In the genomic region with DNA sequence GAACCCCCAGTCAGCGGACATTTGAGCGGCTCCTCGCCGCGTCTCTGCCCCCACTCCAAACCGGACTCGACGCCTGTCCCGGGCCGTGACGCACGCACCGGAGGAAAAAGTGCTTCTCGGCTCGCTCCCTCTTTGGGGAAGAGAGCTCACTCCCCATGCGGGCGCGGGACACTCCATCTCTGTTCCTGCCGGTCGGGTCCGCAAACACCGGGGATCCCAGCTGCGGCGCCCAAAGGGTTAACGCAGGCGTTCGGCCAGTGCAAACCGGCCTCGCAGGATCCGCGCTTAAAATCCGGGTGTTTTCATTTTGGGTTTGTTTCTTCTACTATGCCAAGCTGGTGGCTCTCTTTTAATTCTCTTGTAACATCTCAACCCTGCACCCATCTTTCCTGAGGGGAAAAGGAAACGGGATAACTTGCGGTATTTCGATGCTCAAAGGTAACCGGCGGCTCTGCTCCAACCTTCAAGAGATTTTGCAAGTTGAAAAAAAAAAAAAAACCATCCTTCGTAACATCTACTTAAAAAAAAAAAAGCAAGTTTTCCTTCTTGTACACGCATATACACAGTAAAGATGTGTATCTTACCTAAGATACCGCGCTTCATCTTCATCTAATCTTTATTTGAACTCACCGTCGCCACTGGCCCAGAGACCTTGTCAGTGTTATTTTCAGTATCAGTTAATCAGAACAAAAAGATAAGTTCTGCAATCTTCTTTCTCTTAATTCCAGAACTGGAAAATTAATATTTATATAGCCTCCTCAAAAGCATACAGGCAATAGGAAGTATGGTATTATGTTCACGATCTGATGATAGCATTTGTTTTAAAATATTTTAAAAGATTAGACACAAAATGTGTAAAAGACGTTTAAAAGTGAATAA, we compare ENCODE assay signal across 7 cellular contexts. TPM values are rescaled to one million over a fixed set of nuclear protein-coding genes. Genes with fewer than 3 reads are reported as not detected.
DNase-seq lines count a peak whose midpoint lies in the region; ATAC-seq and TF ChIP-seq lines count a peak whose summit lies in the region.

No MANE protein-coding gene starts in this region.

- H4K8ac ChIP-seq in mesendoderm (ENCODE audit: low read depth, low read length) = no peak overlapping the region

- H3K36me3 ChIP-seq in ectodermal cell (ENCODE audit: control insufficient read depth, insufficient read depth, low read length) = no peaks in the 10 kb centered on the region
- no peaks in the 10 kb centered on the region for H3K36me3 ChIP-seq in mesendoderm (ENCODE audit: control insufficient read depth, insufficient read depth, low read length)

- no peak overlapping the region for H2BK120ac ChIP-seq in mesendoderm (ENCODE audit: low read depth, low read length)

- TF ChIP-seq CTCF in GM12865 (IDR thresholded peaks at IDR 0.05; ENCODE audit: insufficient read depth, low read depth, low read length, missing control alignments) = no peak

- H3K27ac ChIP-seq in ectodermal cell (ENCODE audit: insufficient read depth, low read depth, low read length, poor library complexity, severe bottlenecking) = peak overlapping the region; percentile 96
- peak overlapping the region; percentile 33 for H3K27ac ChIP-seq in mesendoderm (ENCODE audit: low read depth, low read length)

- peak overlapping the region; percentile 6 for H3K23ac ChIP-seq in mesendoderm (ENCODE audit: low read length)

- peak overlapping the region; percentile 68 for H3K4me3 ChIP-seq in GM12865 (ENCODE audit: low read depth, low read length)
- H3K4me3 ChIP-seq in ectodermal cell (ENCODE audit: insufficient read depth, low read depth, low read length) = peak overlapping the region; percentile 93
- H3K4me3 ChIP-seq in mesendoderm (ENCODE audit: low read length) = peak overlapping the region; percentile 59

- H3K56ac ChIP-seq in mesendoderm (ENCODE audit: low read length) = peak overlapping the region; percentile 87

- H3K27me3 ChIP-seq in ectodermal cell (ENCODE audit: control insufficient read depth, insufficient read depth, low read length, poor library complexity, severe bottlenecking) (peaks cover 14% of the 10 kb centered on the region), mesendoderm (ENCODE audit: insufficient read depth, low read length, poor library complexity) (peaks cover 4% of the 10 kb centered on the region)

- peak overlapping the region; percentile 65 for H3K4me2 ChIP-seq in mesendoderm (ENCODE audit: low read length)

- peaks cover 2% of the 10 kb centered on the region for H3K79me2 ChIP-seq in mesendoderm (ENCODE audit: control insufficient read depth, insufficient read depth, low read length)

- peaks cover 2% of the 10 kb centered on the region for H3K79me1 ChIP-seq in mesendoderm (ENCODE audit: low read length)

- H2BK5ac ChIP-seq in mesendoderm (ENCODE audit: low read length) = no peak overlapping the region

- no peaks in the 10 kb centered on the region for H3K9me3 ChIP-seq in ectodermal cell (ENCODE audit: control insufficient read depth, low read length)

- no peaks in the 10 kb centered on the region for H3K4me1 ChIP-seq in ectodermal cell (ENCODE audit: control insufficient read depth, insufficient read depth, low read length)
- peaks cover 2% of the 10 kb centered on the region for H3K4me1 ChIP-seq in mesendoderm (ENCODE audit: control insufficient read depth, low read depth, low read length)

- DNase-seq in GM12865 (ENCODE audit: low read depth) (peak; percentile 57), SW480 (ENCODE audit: low spot score) (peak; percentile 11), mesendoderm (no peak), SKM-1 (lab: John Stamatoyannopoulos, UW; ENCODE audit: unreplicated experiment) (no peak)
- peak; percentile 47 for DNase-seq in stimulated activated naive CD4-positive, alpha-beta T cell treated with Interleukin-2 at 50 U/mL for 16 hours (lab: John Stamatoyannopoulos, UW)

- WGBS in ectodermal cell, 2 experiments = 2 to 3% methylated on average over 43 to 44 of the region's 45 CpGs
- 100% methylated on average over 1 of the region's 45 CpGs for WGBS in mesendoderm (ENCODE audit: extremely low coverage, insufficient coverage, low lambda C conversion rate)

- ATAC-seq in HG02884 (IDR thresholded peaks at IDR 0.05; ENCODE audit: unreplicated experiment) = peak; percentile 8

- no peak overlapping the region for H3K4ac ChIP-seq in mesendoderm (ENCODE audit: low read depth, low read length)

- H2BK15ac ChIP-seq in mesendoderm (replicated peaks; ENCODE audit: low read depth) = no peak overlapping the region

- no peak overlapping the region for H2AK5ac ChIP-seq in mesendoderm (ENCODE audit: low read length)

- H4K5ac ChIP-seq in mesendoderm (ENCODE audit: low read length) = no peak overlapping the region

- peak overlapping the region; percentile 70 for H3K18ac ChIP-seq in mesendoderm (ENCODE audit: low read length)

- peak overlapping the region; percentile 77 for H3K9ac ChIP-seq in mesendoderm (ENCODE audit: low read length)

RNA-seq across cellular contexts. Expression of a gene that starts 1.6 kb away (rescaled TPM):
- 131 TPM for polyA plus RNA-seq in ectodermal cell (2013, experiment 1 of 4)
- polyA plus RNA-seq in ectodermal cell (2013, experiment 2 of 4) = 167 TPM
- polyA plus RNA-seq in ectodermal cell (2013, experiment 3 of 4) = 91.9 TPM
- polyA plus RNA-seq in ectodermal cell (2013, experiment 4 of 4) = 116 TPM
- 24.5 TPM for polyA plus RNA-seq in mesendoderm (2013, experiment 1 of 2)
- polyA plus RNA-seq in mesendoderm (2013, experiment 2 of 2) = 21.6 TPM

Comparison
In these comparisons a context has a peak if more than half of its experiments do, and no peak if none do; other contexts are left out.
1. DNase-seq: peak in GM12865 (single experiment), SW480 (single experiment) and stimulated activated naive CD4-positive, alpha-beta T cell treated with Interleukin-2 at 50 U/mL for 16 hours (single experiment); none in mesendoderm (single experiment) and SKM-1 (single experiment).
2. Peak in every context shown above with its lines, with median percentiles within 50 percentile points of each other: H3K4me3 ChIP-seq.